Comparison of ENCODE assay signal across 21 cellular contexts in the genomic region with DNA sequence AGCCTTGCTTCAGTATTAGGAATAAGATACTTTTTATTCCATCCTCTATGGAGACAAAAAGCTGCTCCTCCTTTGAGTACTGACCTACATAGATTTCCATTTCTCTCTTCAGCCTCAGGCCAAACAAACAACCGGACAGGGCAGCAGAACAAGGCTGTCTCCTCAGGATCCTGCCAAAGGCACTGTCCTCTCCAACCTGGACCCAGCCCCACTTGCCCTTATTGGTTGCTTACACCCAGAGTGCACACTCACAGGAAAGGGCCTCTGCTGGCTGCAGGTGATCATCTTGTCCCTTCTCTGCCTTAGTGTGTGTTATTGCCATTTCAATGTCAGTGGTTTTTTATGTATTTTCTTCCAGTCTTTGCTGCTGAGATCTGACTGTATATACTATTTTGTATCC. TPM values are rescaled to one million over a fixed set of nuclear protein-coding genes. Genes with fewer than 3 reads are reported as not detected.
DNase-seq lines count a peak whose midpoint lies in the region; ATAC-seq and TF ChIP-seq lines count a peak whose summit lies in the region.
"Had no signal": no experiment of that assay in that cellular context is flagged by ENCODE, and none has a peak within 500 bp of the region (broad histone marks: within the 10 kb centered on the region; RNA-seq: fewer than 3 reads in every experiment).

No MANE protein-coding gene starts in this region.

- no peaks in the 10 kb centered on the region for H3K9me3 ChIP-seq in gastrocnemius medialis
- H3K9me3 ChIP-seq: left lung, SJCRH30 had no signal

- in situ Hi-C loops in G401 (cut with HindIII; ENCODE audit: low sequenced_read_pairs) (no loop called here), gastrocnemius medialis (cut with MboI; ENCODE audit: low sequenced_read_pairs in 4 of 4) (loop anchor here in 1 of 4 donors (10.0 kb wide), 1 partner anchor 88 kb away; no protein-coding TSS in a partner anchor)

- no peak overlapping the region for H3K4me3 ChIP-seq in gastrocnemius medialis
- H3K4me3 ChIP-seq: left lung, SJCRH30, skin epidermis had no signal

- intact Hi-C loops in gastrocnemius medialis (cut with DNase I; ENCODE audit: low total_unique reads) (no loop called here), Calu3 (cut with micrococcal nuclease; ENCODE audit: unreplicated experiment) (no loop called here)

- ATAC-seq in memory B cell (ENCODE audit: low read depth) = no peak
- no peak for ATAC-seq in gastrocnemius medialis
- ATAC-seq in GM19351 (IDR thresholded peaks at IDR 0.05; ENCODE audit: unreplicated experiment) = no peak
- ATAC-seq: activated CD4-positive, CD25-positive, alpha-beta regulatory T cell treated with anti-CD3 and anti-CD28 coated beads, Interleukin-2, amount 50 U/mL, for 24 hours; left lung; stimulated activated naive CD8-positive, alpha-beta T cell treated with anti-CD3 and anti-CD28 coated beads, Interleukin-15, Interleukin-2, amounts not matched to agents 100 U/mL and 50 U/mL, for 24 hours had no signal

- H3K4me3 Mint-ChIP-seq in brain (no peak overlapping the region), memory B cell (no peak overlapping the region), Calu3 (ENCODE audit: low read depth, unreplicated experiment) (no peak overlapping the region)
- H3K4me3 Mint-ChIP-seq: HFFc6, type B pancreatic cell had no signal

- H3K27me3 Mint-ChIP-seq in brain (peaks cover 3% of the 10 kb centered on the region), memory B cell (no peaks in the 10 kb centered on the region), Calu3 (ENCODE audit: unreplicated experiment) (no peaks in the 10 kb centered on the region)
- H3K27me3 Mint-ChIP-seq: type B pancreatic cell had no signal

- H3K9me3 Mint-ChIP-seq in brain (no peaks in the 10 kb centered on the region), memory B cell (no peaks in the 10 kb centered on the region), Calu3 (ENCODE audit: low read depth, unreplicated experiment) (no peaks in the 10 kb centered on the region)
- H3K9me3 Mint-ChIP-seq: HFFc6, type B pancreatic cell had no signal

- CTCF ChIA-PET in Calu3 (lab: Charles Lee) = no interaction called here

- H3K27me3 ChIP-seq in gastrocnemius medialis = no peaks in the 10 kb centered on the region
- H3K27me3 ChIP-seq: left lung, SJCRH30 had no signal

- H3K36me3 Mint-ChIP-seq in brain (peaks cover 48% of the 10 kb centered on the region), memory B cell (peaks cover 20% of the 10 kb centered on the region), Calu3 (ENCODE audit: insufficient read depth, unreplicated experiment) (peaks cover 61% of the 10 kb centered on the region)

- H3K4me1 Mint-ChIP-seq in brain = no peaks in the 10 kb centered on the region
- no peaks in the 10 kb centered on the region for H3K4me1 Mint-ChIP-seq in memory B cell
- no peaks in the 10 kb centered on the region for H3K4me1 Mint-ChIP-seq in Calu3 (ENCODE audit: low read depth, unreplicated experiment)

- peak; percentile 58 for DNase-seq in G401 (ENCODE audit: low spot score)
- DNase-seq in memory B cell (ENCODE audit: low spot score in 2 of 2) = no peak
- DNase-seq in NCI-H128 (lab: John Stamatoyannopoulos, UW; ENCODE audit: unreplicated experiment) = no peak
- DNase-seq in gastrocnemius medialis = no peak
- DNase-seq in Calu3 = no peak
- DNase-seq: activated gamma-delta T cell; DND-41; HFFc6; left lung; NCI-H1417; NCI-H2107; NCI-H510A; SJCRH30; stimulated activated naive CD8-positive, alpha-beta T cell treated with anti-CD3 and anti-CD28 coated beads, Interleukin-15, Interleukin-2, amounts not matched to agents 100 U/mL and 50 U/mL, for 24 hours had no signal

- peaks cover 0 to 45% of the 10 kb centered on the region in 2 donors for H3K36me3 ChIP-seq in gastrocnemius medialis

- no TSS peak for BruUV-seq in Calu3 (replicated peaks; lab: Mats Ljungman, UMichigan)

- H3K4me1 ChIP-seq in gastrocnemius medialis = peaks cover under 1 to 7% of the 10 kb centered on the region in 2 donors
- H3K4me1 ChIP-seq: left lung had no signal

- no peak for TF ChIP-seq POLR2A in gastrocnemius medialis (IDR thresholded peaks at IDR 0.05)

- H3K27ac Mint-ChIP-seq in brain (peak overlapping the region in 3 of 5 experiments; percentile 3 to 66 (median 23)), memory B cell (peak overlapping the region; percentile 46), Calu3 (ENCODE audit: unreplicated experiment) (no peak overlapping the region)
- H3K27ac Mint-ChIP-seq: HFFc6, type B pancreatic cell had no signal

- H3K27ac ChIP-seq in 22Rv1 = peak overlapping the region; percentile 26; the same call in 1 of the 2 replicates
- H3K27ac ChIP-seq in gastrocnemius medialis = peak overlapping the region in 1 of 4 donors; percentile 31
- H3K27ac ChIP-seq: HL-60, left lung, SJCRH30 had no signal

- TF ChIP-seq CTCF in 22Rv1 (IDR thresholded peaks at IDR 0.05) = no peak
- TF ChIP-seq CTCF in brain (conservative IDR thresholded peaks at IDR 0.05) = no peak
- TF ChIP-seq CTCF in gastrocnemius medialis (IDR thresholded peaks at IDR 0.05 in 4 of 5, conservative IDR thresholded peaks at IDR 0.05 in 1 of 5) = no peak
- TF ChIP-seq CTCF in Calu3 (IDR thresholded peaks at IDR 0.05; ENCODE audit: unreplicated experiment) = no peak

RNA-seq across cellular contexts. Expression of a gene that starts 26.6 kb away (rescaled TPM):
- 38.8 and 49.3 TPM in 2 replicates for total RNA-seq in G401 (2014; rRNA removed; shearing (Covaris generic))
- 35.9 TPM for polyA plus RNA-seq in brain (ENCODE audit: insufficient read depth, low read depth, low replicate concordance)
- 10 to 100 TPM; 16.9 to 25.4 (median 21.5) TPM for total RNA-seq in gastrocnemius medialis
- total RNA-seq in Calu3 (2022) = 25.8 and 30.0 TPM in 2 replicates

RNA-seq across cellular contexts. Expression of a gene that starts 45.6 kb away (rescaled TPM):
- total RNA-seq in G401 (2014; rRNA removed; shearing (Covaris generic)) = 16.9 and 22.3 TPM in 2 replicates
- 14.3 TPM for polyA plus RNA-seq in brain (ENCODE audit: insufficient read depth, low read depth, low replicate concordance)
- total RNA-seq in gastrocnemius medialis (10 to 100 TPM in 1 of 4 donors, 1 to 10 TPM in 3; 6.0 to 11.0 (median 7.2) TPM), Calu3 (2022) (14.6 and 18.9 TPM in 2 replicates)

RNA-seq across cellular contexts. Expression of a gene that starts 45.7 kb away (rescaled TPM):
- total RNA-seq in G401 (2014; rRNA removed; shearing (Covaris generic)) = 0.12 and 0.14 TPM in 2 replicates
- polyA plus RNA-seq in brain (ENCODE audit: insufficient read depth, low read depth, low replicate concordance) = 1.9 TPM
- total RNA-seq in gastrocnemius medialis = 1 to 10 TPM; 1.4 to 5.4 (median 2.8) TPM
- 0.52 and 2.2 TPM in 2 replicates for total RNA-seq in Calu3 (2022)

RNA-seq across cellular contexts. Expression of a gene that starts 56.5 kb away (rescaled TPM):
- total RNA-seq in G401 (2014; rRNA removed; shearing (Covaris generic)) = 6.5 and 13.0 TPM in 2 replicates
- 25.3 TPM for polyA plus RNA-seq in brain (ENCODE audit: insufficient read depth, low read depth, low replicate concordance)
- total RNA-seq in gastrocnemius medialis = 10 to 100 TPM; 17.4 to 65.7 (median 35.0) TPM
- 29.2 and 35.8 TPM in 2 replicates for total RNA-seq in Calu3 (2022)
